10 cellular contexts compared by ENCODE assay signal in the genomic region with DNA sequence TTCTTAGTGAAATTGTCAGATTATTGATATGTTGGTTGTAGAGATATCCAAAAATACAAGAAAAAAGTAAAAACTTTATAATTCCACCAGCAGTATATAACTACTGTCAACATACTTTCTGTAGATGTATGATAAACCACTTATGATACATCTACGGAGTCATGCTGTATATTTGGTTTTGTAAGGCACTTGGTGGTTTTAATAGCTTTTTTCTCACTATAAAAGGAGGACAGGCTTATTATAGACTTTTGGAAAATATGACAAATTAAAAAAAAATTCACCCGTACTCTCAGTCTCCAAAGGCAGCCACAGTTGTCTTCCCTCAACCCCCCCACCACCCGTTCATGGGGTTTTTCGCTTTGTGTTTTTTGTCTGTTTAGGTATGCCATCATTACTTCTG. TPM values are rescaled to one million over a fixed set of nuclear protein-coding genes. Genes with fewer than 3 reads are reported as not detected.
A peak's percentile ranks its signal among the peaks of the same experiment; 100 is the strongest.
DNase-seq lines count a peak whose midpoint lies in the region; ATAC-seq, FAIRE-seq and TF ChIP-seq lines count a peak whose summit lies in the region.
"Had no signal": no experiment of that assay in that cellular context is flagged by ENCODE, and none has a peak within 500 bp of the region (broad histone marks: within the 10 kb centered on the region; RNA-seq: fewer than 3 reads in every experiment).

No MANE protein-coding gene starts in this region.

- no peak for TF ChIP-seq CTCF in GM12878 (IDR thresholded peaks at IDR 0.05 in 2 of 3, conservative IDR thresholded peaks at IDR 0.05 in 1 of 3; ENCODE audit: control insufficient read depth in 2 of 3, extremely low read depth in 1 of 3, insufficient read depth in 1 of 3, low read depth in 3 of 3, low read length in 3 of 3)
- no peak for TF ChIP-seq CTCF in nephron (IDR thresholded peaks at IDR 0.05; ENCODE audit: unreplicated experiment in 3 of 3)
- TF ChIP-seq CTCF in vagina (IDR thresholded peaks at IDR 0.05) = no peak
- TF ChIP-seq CTCF in Calu3 (IDR thresholded peaks at IDR 0.05; ENCODE audit: unreplicated experiment) = no peak

- ATAC-seq in GM12878 = no peak

- no peaks in the 10 kb centered on the region for H3K9me3 Mint-ChIP-seq in nephron
- no peaks in the 10 kb centered on the region for H3K9me3 Mint-ChIP-seq in Calu3 (ENCODE audit: low read depth, unreplicated experiment)

- H3K79me2 ChIP-seq in GM12878 (ENCODE audit: control insufficient read depth, insufficient read depth, low read length) = peaks cover 82% of the 10 kb centered on the region

- peak; percentile 40 for DNase-seq in stimulated activated CD4-positive, alpha-beta T cell treated with anti-CD3 and anti-CD28 coated beads, Interleukin-15, amount 100 ng/mL, for 24 hours
- DNase-seq in stimulated activated CD4-positive, alpha-beta T cell treated with anti-CD3 and anti-CD28 coated beads, Interleukin-4, amount 100 ng/mL, for 1 hour = no peak
- DNase-seq in GM12878 (ENCODE audit: low read depth, low spot score) = no peak
- no peak for DNase-seq in vagina (ENCODE audit: extremely low spot score in 2 of 2)
- no peak for DNase-seq in Calu3
- no peak for DNase-seq in D341Med (ENCODE audit: low spot score)
- DNase-seq in OCI-M2 (lab: John Stamatoyannopoulos, UW; ENCODE audit: unreplicated experiment) = no peak
- DNase-seq: NCI-H226, nucleus accumbens had no signal

- H3K9me3 ChIP-seq in GM12878 (replicated peaks; ENCODE audit: control insufficient read depth, insufficient read depth, low read length) (no peaks in the 10 kb centered on the region), vagina (no peaks in the 10 kb centered on the region)

- H3K4me1 Mint-ChIP-seq in nephron (peaks cover 80% of the 10 kb centered on the region), Calu3 (ENCODE audit: low read depth, unreplicated experiment) (peaks cover 58% of the 10 kb centered on the region)

- WGBS in GM12878 (ENCODE audit: insufficient coverage, insufficient replicate concordance, low lambda C conversion rate, missing lambda C conversion rate) = 96% methylated on average over 4 of the region's 4 CpGs

- no peak overlapping the region for H3K9ac ChIP-seq in GM12878 (ENCODE audit: control insufficient read depth, insufficient read depth, low read length)

- H3K4me1 ChIP-seq in GM12878 (ENCODE audit: control insufficient read depth, insufficient read depth, low read length) (peaks cover 39% of the 10 kb centered on the region), vagina (peaks cover 94% of the 10 kb centered on the region)

- H3K27ac ChIP-seq in GM12878 (ENCODE audit: control insufficient read depth, insufficient read depth) (no peak overlapping the region), vagina (peak overlapping the region; percentile 97)

- BruUV-seq in GM12878 (replicated peaks; lab: Mats Ljungman, UMichigan) (no TSS peak), Calu3 (replicated peaks; lab: Mats Ljungman, UMichigan) (no TSS peak)

- H3K4me2 ChIP-seq in GM12878 (ENCODE audit: control insufficient read depth, insufficient read depth) = peak overlapping the region; percentile 88; the same call in 1 of the 2 replicates

- TF ChIP-seq POLR2A in GM12878 (IDR thresholded peaks at IDR 0.05; ENCODE audit: low read depth, low read length) = no peak
- no peak for TF ChIP-seq POLR2A in vagina (IDR thresholded peaks at IDR 0.05)

- H2AFZ ChIP-seq in GM12878 (ENCODE audit: control insufficient read depth, low read depth, low read length) = no peak overlapping the region

- no peak overlapping the region for H3K4me3 ChIP-seq in GM12878
- H3K4me3 ChIP-seq in vagina = no peak overlapping the region

- intact Hi-C loops in GM12878 (cut with micrococcal nuclease; ENCODE audit: unreplicated experiment) (no loop called here), vagina (cut with DNase I) (no loop called here), Calu3 (cut with micrococcal nuclease; ENCODE audit: unreplicated experiment) (no loop called here)

- no peaks in the 10 kb centered on the region for H3K36me3 ChIP-seq in GM12878 (ENCODE audit: control insufficient read depth in 2 of 2, insufficient read depth in 2 of 2, low read length in 1 of 2)
- no peaks in the 10 kb centered on the region for H3K36me3 ChIP-seq in vagina

- RAD21 ChIA-PET in GM12878 (lab: Charles Lee; ENCODE audit: unreplicated experiment) = interaction anchor here (0.5 to 6.4 kb wide), 2 partner anchors 13 to 659 kb away, joined by 4 to 75 read pairs; no protein-coding TSS in a partner anchor

- H3K27ac Mint-ChIP-seq in nephron = peak overlapping the region; percentile 77 to 97 (median 95)
- no peak overlapping the region for H3K27ac Mint-ChIP-seq in Calu3 (ENCODE audit: unreplicated experiment)

- no peaks in the 10 kb centered on the region for H3K36me3 Mint-ChIP-seq in nephron (ENCODE audit: low read depth)
- H3K36me3 Mint-ChIP-seq in Calu3 (ENCODE audit: insufficient read depth, unreplicated experiment) = peaks cover 41% of the 10 kb centered on the region

- H3K27me3 Mint-ChIP-seq in nephron (ENCODE audit: low read depth) = no peaks in the 10 kb centered on the region
- no peaks in the 10 kb centered on the region for H3K27me3 Mint-ChIP-seq in Calu3 (ENCODE audit: unreplicated experiment)

- FAIRE-seq in GM12878 (lab: Jason Lieb, UNC) = no peak

- in situ Hi-C loops in GM12878 (cut with MboI) = no loop called here

- SMC1A ChIA-PET in GM12878 (lab: Charles Lee; ENCODE audit: uncharacterized antibody, unreplicated experiment) = interaction anchor here (0.6 to 6.1 kb wide), 4 partner anchors 13 to 166 kb away, joined by 3 to 47 read pairs (median 4); a partner anchor contains a TSS

- H3K27me3 ChIP-seq in GM12878 (replicated peaks in 1 of 2; ENCODE audit: control insufficient read depth in 2 of 2, insufficient read depth in 2 of 2, low read length in 1 of 2) = no peaks in the 10 kb centered on the region
- no peaks in the 10 kb centered on the region for H3K27me3 ChIP-seq in vagina

- H3K4me3 Mint-ChIP-seq in nephron (peak overlapping the region; percentile 90 to 92 (median 91)), Calu3 (ENCODE audit: low read depth, unreplicated experiment) (no peak overlapping the region)

- CTCF ChIA-PET in GM12878 (lab: Yijun Ruan, JAX) (interaction anchor here (1.3 to 1.5 kb wide), 2 partner anchors 13 to 14 kb away, joined by 3 to 4 read pairs; no protein-coding TSS in a partner anchor), Calu3 (lab: Charles Lee) (interaction anchor here (0.7 kb wide), 1 partner anchor 329 kb away, joined by 3 read pairs; no protein-coding TSS in a partner anchor)

- no peaks in the 10 kb centered on the region for H4K20me1 ChIP-seq in GM12878 (ENCODE audit: control insufficient read depth, insufficient read depth)

- no peak for TF ChIP-seq RAD21 in GM12878 (IDR thresholded peaks at IDR 0.05; ENCODE audit: insufficient read depth, low read depth, low read length)

- no peak for TF ChIP-seq EP300 in GM12878 (IDR thresholded peaks at IDR 0.05; ENCODE audit: borderline replicate concordance in 1 of 2, control insufficient read depth in 1 of 2, low read depth in 2 of 2, low read length in 2 of 2)

- POLR2A ChIA-PET in GM12878 (lab: Charles Lee) = interaction anchor here (5.8 kb wide), 1 partner anchor 13 kb away, joined by 56 read pairs; no protein-coding TSS in a partner anchor

TF ChIP-seq in GM12878, 131 proteins besides CTCF, POLR2A, EP300 and RAD21:
- TF ChIP-seq LARP7 (IDR thresholded peaks at IDR 0.05) = no peak
- no peak for TF ChIP-seq MTA3 (IDR thresholded peaks at IDR 0.05; ENCODE audit: borderline replicate concordance, low read length)
- no peak for TF ChIP-seq SIN3A (IDR thresholded peaks at IDR 0.05; ENCODE audit: low read depth, low read length)
- no peak for TF ChIP-seq NR2C1 (IDR thresholded peaks at IDR 0.05)
- TF ChIP-seq BCL11A (IDR thresholded peaks at IDR 0.05; ENCODE audit: low read depth, low read length) = no peak
- no peak for TF ChIP-seq SMAD1 (IDR thresholded peaks at IDR 0.05; ENCODE audit: low read depth, partially characterized antibody)
- TF ChIP-seq SMAD5 (IDR thresholded peaks at IDR 0.05; ENCODE audit: low read depth) = no peak

RNA-seq across cellular contexts. Expression of a gene that starts 14.8 kb away (rescaled TPM):
- 66.1 and 73.4 TPM in 2 replicates for total RNA-seq in GM12878 (2013; cell fraction: nucleolus; rRNA removed)
- 7.2 and 7.4 TPM in 2 replicates for total RNA-seq in GM12878 (2014; rRNA removed)
- total RNA-seq in GM12878 (2014; rRNA removed; fragmentation: Illumina TruSeq; extraction: Trizol) = 7.9 and 8.7 TPM in 2 replicates
- total RNA-seq in GM12878 (2021) = 35.4 and 37.7 TPM in 2 replicates
- 3.1 TPM for polyA plus RNA-seq in GM12878 (2011; ENCODE audit: low read depth)
- polyA plus RNA-seq in GM12878 (2011; rRNA removed) = 4.0 and 5.4 TPM in 2 replicates
- 5.7 and 7.6 TPM in 2 replicates for polyA plus RNA-seq in GM12878 (2011; cell fraction: cytosol; rRNA removed)
- polyA plus RNA-seq in GM12878 (2011; cell fraction: nucleus; rRNA removed) = 20.2 and 25.6 TPM in 2 replicates
- polyA plus RNA-seq in GM12878 (2012) = 8.0 and 8.1 TPM in 2 replicates
- 2.5 and 5.9 TPM in 2 replicates for polyA plus RNA-seq in GM12878 (2014; fragmentation: Illumina TruSeq; extraction: Trizol)
- polyA plus RNA-seq in GM12878 (2014; fragmentation: Nextera tagmentation; extraction: Ambion mirVana) = under 1 TPM; 0.66 to 0.74 TPM
- polyA plus RNA-seq in GM12878 (2014; rRNA removed) = 19.2 and 25.5 TPM in 2 replicates
- 1 to 10 TPM; 3.1 to 6.0 TPM for polyA plus RNA-seq in GM12878 (2016; fragmentation: Nextera tagmentation; extraction: Ambion mirVana)
- polyA minus RNA-seq in GM12878 (2011; rRNA and poly(A)+ RNA removed) = 8.1 and 11.7 TPM in 2 replicates
- polyA minus RNA-seq in GM12878 (2011; cell fraction: cytosol; rRNA and poly(A)+ RNA removed) = 8.3 and 9.1 TPM in 2 replicates
- 10.0 and 21.0 TPM in 2 replicates for polyA minus RNA-seq in GM12878 (2011; cell fraction: nucleus; rRNA and poly(A)+ RNA removed)
- total RNA-seq in vagina = 29.2 TPM
- total RNA-seq in Calu3 (2022) = 38.0 and 43.4 TPM in 2 replicates
